14 cellular contexts compared by ENCODE assay signal in the genomic region with DNA sequence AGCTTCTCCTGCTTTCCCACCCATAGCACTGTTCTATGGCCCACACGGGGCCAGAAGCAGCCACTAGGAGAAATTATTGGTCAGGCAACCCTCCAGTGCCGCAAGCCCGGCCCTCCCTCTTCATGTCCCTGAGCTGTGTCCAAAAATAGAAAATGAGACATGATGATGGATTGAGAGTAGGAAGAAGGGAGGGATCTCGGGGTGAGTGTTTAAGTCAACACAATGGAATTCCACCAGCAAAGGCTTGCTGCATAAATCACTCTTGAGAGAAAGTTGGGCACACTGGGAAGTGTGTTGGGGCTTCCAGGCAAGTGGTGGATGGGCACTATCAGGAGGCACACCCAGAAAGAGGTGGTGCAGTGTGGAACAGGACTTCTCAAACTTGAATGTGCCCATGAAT.
DNase-seq lines count a peak whose midpoint lies in the region; ATAC-seq, FAIRE-seq and TF ChIP-seq lines count a peak whose summit lies in the region.
"Had no signal": no experiment of that assay in that cellular context is flagged by ENCODE, and none has a peak within 500 bp of the region (broad histone marks: within the 10 kb centered on the region; RNA-seq: fewer than 3 reads in every experiment).

No MANE protein-coding gene starts in this region.

- H3K4me1 ChIP-seq in A549 = no peaks in the 10 kb centered on the region

- no peaks in the 10 kb centered on the region for H3K36me3 Mint-ChIP-seq in activated CD4-positive, alpha-beta T cell treated with anti-CD3 and anti-CD28 coated beads, Interleukin-2, amount 10 ng/mL, durations not matched to agents 7 days and 5 days (ENCODE audit: low read depth)
- H3K36me3 Mint-ChIP-seq in activated T-helper 2 cell treated with anti-CD3 and anti-CD28 coated beads, Interferon-gamma antibody, Interleukin-2, Interleukin-4, amounts not matched to agents 10 μg/mL and 5 μg/mL and 100 μg/mL, durations not matched to agents 14 hours and 24 hours and 36 hours (ENCODE audit: low read depth) = no peaks in the 10 kb centered on the region

- no peak overlapping the region for H3K27ac ChIP-seq in A549
- H3K27ac ChIP-seq: esophagus squamous epithelium had no signal

- H3K27me3 Mint-ChIP-seq in activated CD4-positive, alpha-beta T cell treated with anti-CD3 and anti-CD28 coated beads, Interleukin-2, amount 10 ng/mL, durations not matched to agents 7 days and 5 days = peaks cover 11% of the 10 kb centered on the region
- peaks cover 16% of the 10 kb centered on the region for H3K27me3 Mint-ChIP-seq in activated T-helper 2 cell treated with anti-CD3 and anti-CD28 coated beads, Interferon-gamma antibody, Interleukin-2, Interleukin-4, amounts not matched to agents 10 μg/mL and 5 μg/mL and 100 μg/mL, durations not matched to agents 14 hours and 24 hours and 36 hours (ENCODE audit: low read depth)

- WGBS in A549 (ENCODE audit: missing lambda C conversion rate) = 15% methylated on average over 4 of the region's 4 CpGs

- TF ChIP-seq CTCF in A549 (IDR thresholded peaks at IDR 0.05) = no peak
- peak; percentile 8 for TF ChIP-seq CTCF in cardiac fibroblast (IDR thresholded peaks at IDR 0.05; ENCODE audit: low read depth, low read length)

- peak; percentile 18 for FAIRE-seq in A549 (lab: Jason Lieb, UNC)

- no peaks in the 10 kb centered on the region for H3K9me3 ChIP-seq in A549
- H3K9me3 ChIP-seq: esophagus squamous epithelium had no signal

- no peak overlapping the region for H3K4me3 Mint-ChIP-seq in activated CD4-positive, alpha-beta T cell treated with anti-CD3 and anti-CD28 coated beads, Interleukin-2, amount 10 ng/mL, durations not matched to agents 7 days and 5 days
- no peak overlapping the region for H3K4me3 Mint-ChIP-seq in activated T-helper 2 cell treated with anti-CD3 and anti-CD28 coated beads, Interferon-gamma antibody, Interleukin-2, Interleukin-4, amounts not matched to agents 10 μg/mL and 5 μg/mL and 100 μg/mL, durations not matched to agents 14 hours and 24 hours and 36 hours (ENCODE audit: low read depth)
- H3K4me3 Mint-ChIP-seq: activated T-cell treated with anti-CD3 and anti-CD28 coated beads, Interleukin-2, amount 50 U/mL, for 4 hours had no signal

- POLR2A ChIA-PET in A549 (lab: Yijun Ruan, JAX) = interaction anchor here (0.8 kb wide), 1 partner anchor 295 kb away, joined by 3 read pairs; no protein-coding TSS in a partner anchor
- POLR2A ChIA-PET in activated CD4-positive, alpha-beta T cell treated with anti-CD3 and anti-CD28 coated beads, Interleukin-2, amount 10 ng/mL, durations not matched to agents 7 days and 5 days (lab: Charles Lee) = no interaction called here

- CTCF ChIA-PET in A549 (lab: Yijun Ruan, JAX) = interaction anchor here (0.7 to 1.9 kb wide), 13 partner anchors 10 to 480 kb away, joined by 3 to 6 read pairs (median 4); no protein-coding TSS in a partner anchor
- CTCF ChIA-PET in activated CD4-positive, alpha-beta T cell treated with anti-CD3 and anti-CD28 coated beads, Interleukin-2, amount 10 ng/mL, durations not matched to agents 7 days and 5 days (lab: Charles Lee) = no interaction called here

- no peak for TF ChIP-seq POLR2A in A549 (IDR thresholded peaks at IDR 0.05; ENCODE audit: low read length)

- peak; percentile 92 for ATAC-seq in A549
- ATAC-seq: activated T-cell treated with anti-CD3 and anti-CD28 coated beads, Interleukin-2, amount 50 U/mL, for 4 hours had no signal

- H3K4me3 ChIP-seq in A549 (no peak overlapping the region), cardiac fibroblast (replicated peaks in 1 of 2; ENCODE audit: low read depth in 2 of 2, low read length in 2 of 2) (no peak overlapping the region)
- H3K4me3 ChIP-seq: esophagus squamous epithelium had no signal

- intact Hi-C loops in activated T-helper 2 cell treated with anti-CD3 and anti-CD28 coated beads, Interferon-gamma antibody, Interleukin-2, Interleukin-4, amounts not matched to agents 10 μg/mL and 5 μg/mL and 100 μg/mL, durations not matched to agents 14 hours and 24 hours and 36 hours (cut with micrococcal nuclease) = no loop called here

- no peak for TF ChIP-seq RAD21 in A549 (conservative IDR thresholded peaks at IDR 0.05 in 1 of 2, IDR thresholded peaks at IDR 0.05 in 1 of 2)

- DNase-seq in A549 (ENCODE audit: low read depth in 1 of 2, low spot score in 1 of 2) (peak; percentile 15 to 69), HS-5 (ENCODE audit: low read depth) (peak; percentile 91), cardiac fibroblast (ENCODE audit: low read depth in 2 of 2) (peak; percentile 88 to 97), kidney tubule cell (ENCODE audit: low spot score) (peak; percentile 98), NCI-H82 treated with DMSO at 0.1 percent for 48 hours (lab: John Stamatoyannopoulos, UW; ENCODE audit: unreplicated experiment) (no peak), NCI-H187 (lab: John Stamatoyannopoulos, UW) (no peak)
- DNase-seq in activated CD4-positive, alpha-beta T cell treated with anti-CD3 and anti-CD28 coated beads, Interleukin-2, amount 10 ng/mL, durations not matched to agents 7 days and 5 days = no peak
- DNase-seq in activated T-helper 2 cell treated with anti-CD3 and anti-CD28 coated beads, Interferon-gamma antibody, Interleukin-2, Interleukin-4, amounts not matched to agents 10 μg/mL and 5 μg/mL and 100 μg/mL, durations not matched to agents 14 hours and 24 hours and 36 hours (ENCODE audit: low spot score) = no peak
- DNase-seq: activated T-cell treated with anti-CD3 and anti-CD28 coated beads, Interleukin-2, amount 50 U/mL, for 4 hours; C1 segment of cervical spinal cord; esophagus squamous epithelium; NCI-H1092 treated with DMSO at 0.1 percent for 48 hours; nucleus accumbens; T-helper 1 cell had no signal

- peak overlapping the region; percentile 21; the same call in 1 of the 3 replicates for H3K4me2 ChIP-seq in A549

- no peak overlapping the region for H3K27ac Mint-ChIP-seq in activated CD4-positive, alpha-beta T cell treated with anti-CD3 and anti-CD28 coated beads, Interleukin-2, amount 10 ng/mL, durations not matched to agents 7 days and 5 days
- no peak overlapping the region for H3K27ac Mint-ChIP-seq in activated T-helper 2 cell treated with anti-CD3 and anti-CD28 coated beads, Interferon-gamma antibody, Interleukin-2, Interleukin-4, amounts not matched to agents 10 μg/mL and 5 μg/mL and 100 μg/mL, durations not matched to agents 14 hours and 24 hours and 36 hours

- H3K4me1 Mint-ChIP-seq in activated CD4-positive, alpha-beta T cell treated with anti-CD3 and anti-CD28 coated beads, Interleukin-2, amount 10 ng/mL, durations not matched to agents 7 days and 5 days = no peaks in the 10 kb centered on the region
- no peaks in the 10 kb centered on the region for H3K4me1 Mint-ChIP-seq in activated T-helper 2 cell treated with anti-CD3 and anti-CD28 coated beads, Interferon-gamma antibody, Interleukin-2, Interleukin-4, amounts not matched to agents 10 μg/mL and 5 μg/mL and 100 μg/mL, durations not matched to agents 14 hours and 24 hours and 36 hours (ENCODE audit: low read depth)

- no peak for TF ChIP-seq EP300 in A549 (IDR thresholded peaks at IDR 0.05)

- H3K9me3 Mint-ChIP-seq in activated CD4-positive, alpha-beta T cell treated with anti-CD3 and anti-CD28 coated beads, Interleukin-2, amount 10 ng/mL, durations not matched to agents 7 days and 5 days = no peaks in the 10 kb centered on the region
- H3K9me3 Mint-ChIP-seq in activated T-helper 2 cell treated with anti-CD3 and anti-CD28 coated beads, Interferon-gamma antibody, Interleukin-2, Interleukin-4, amounts not matched to agents 10 μg/mL and 5 μg/mL and 100 μg/mL, durations not matched to agents 14 hours and 24 hours and 36 hours = no peaks in the 10 kb centered on the region
- H3K9me3 Mint-ChIP-seq: activated T-cell treated with anti-CD3 and anti-CD28 coated beads, Interleukin-2, amount 50 U/mL, for 4 hours had no signal

TF ChIP-seq in A549, 52 proteins besides CTCF, POLR2A, EP300 and RAD21:
- TF ChIP-seq FOSB (CRISPR knock-in tag; IDR thresholded peaks at IDR 0.05) (no peak), FOSL2 (IDR thresholded peaks at IDR 0.05) (no peak), FOSL2 (CRISPR knock-in tag; IDR thresholded peaks at IDR 0.05) (peak; percentile 53), NPAS2 (CRISPR knock-in tag; IDR thresholded peaks at IDR 0.05; ENCODE audit: borderline replicate concordance) (no peak), HOXB5 (CRISPR knock-in tag; IDR thresholded peaks at IDR 0.05) (peak; percentile 97)
- TF ChIP-seq, protein P1, sequence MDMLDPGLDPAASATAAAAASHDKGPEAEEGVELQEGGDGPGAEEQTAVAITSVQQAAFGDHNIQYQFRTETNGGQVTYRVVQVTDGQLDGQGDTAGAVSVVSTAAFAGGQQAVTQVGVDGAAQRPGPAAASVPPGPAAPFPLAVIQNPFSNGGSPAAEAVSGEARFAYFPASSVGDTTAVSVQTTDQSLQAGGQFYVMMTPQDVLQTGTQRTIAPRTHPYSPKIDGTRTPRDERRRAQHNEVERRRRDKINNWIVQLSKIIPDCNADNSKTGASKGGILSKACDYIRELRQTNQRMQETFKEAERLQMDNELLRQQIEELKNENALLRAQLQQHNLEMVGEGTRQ (IDR thresholded peaks at IDR 0.05) = no peak

Comparison
In these comparisons a context has a peak if more than half of its experiments do, and no peak if none do; other contexts are left out.
1. DNase-seq: peak in A549 (2 of 2), HS-5 (single experiment), cardiac fibroblast (2 of 2) and kidney tubule cell (single experiment); none in NCI-H82 treated with DMSO at 0.1 percent for 48 hours (single experiment), activated CD4-positive, alpha-beta T cell treated with anti-CD3 and anti-CD28 coated beads, Interleukin-2, amount 10 ng/mL, durations not matched to agents 7 days and 5 days (single experiment), NCI-H187 (0 of 2) and activated T-helper 2 cell treated with anti-CD3 and anti-CD28 coated beads, Interferon-gamma antibody, Interleukin-2, Interleukin-4, amounts not matched to agents 10 μg/mL and 5 μg/mL and 100 μg/mL, durations not matched to agents 14 hours and 24 hours and 36 hours (single experiment).